2 cellular contexts compared by ENCODE assay signal in genomic region chr1:40929145-40929544, GRCh38.
TF ChIP-seq lines count a peak whose summit lies in the region.

No MANE protein-coding gene starts in this region.

TF ChIP-seq in IMR-90, 13 proteins besides CTCF, POLR2A, EP300 and RAD21:
- no peak for TF ChIP-seq CHD1 (IDR thresholded peaks at IDR 0.05; ENCODE audit: low read depth, low read length)
- 0 out of 2 replicates have a peak, but pooled peaks have one; percentile 32 for TF ChIP-seq FOS (IDR thresholded peaks at IDR 0.05; ENCODE audit: low read depth, low read length)
TF ChIP-seq in IMR-90: peak in this region for 1.

TF ChIP-seq in K562, 482 proteins besides CTCF, POLR2A, EP300 and RAD21:
- TF ChIP-seq FOSL1 (tag; conservative IDR thresholded peaks at IDR 0.05) (peak; percentile 48; the same call in 1 of the 2 replicates), KLF10 (CRISPR knock-in tag; IDR thresholded peaks at IDR 0.05) (no peak), JUND (IDR thresholded peaks at IDR 0.05; ENCODE audit: borderline replicate concordance, low read depth, low read length) (peak; percentile 39; the same call in 1 of the 2 replicates), JUND (tag; IDR thresholded peaks at IDR 0.05; ENCODE audit: borderline replicate concordance, low read depth, low read length) (0 out of 3 replicates have a peak, but pooled peaks have one; percentile 39), HDAC1 (IDR thresholded peaks at IDR 0.05) (no peak), RFX5 (IDR thresholded peaks at IDR 0.05; ENCODE audit: low read depth, low read length) (no peak), ATF3 (IDR thresholded peaks at IDR 0.05) (peak; percentile 84), ATF3 (CRISPR knock-in tag; conservative IDR thresholded peaks at IDR 0.05) (no peak), PKNOX1 (IDR thresholded peaks at IDR 0.05) (no peak), MITF (IDR thresholded peaks at IDR 0.05) (no peak), MAX (CRISPR knock-in tag; IDR thresholded peaks at IDR 0.05) (no peak), JUN (IDR thresholded peaks at IDR 0.05; ENCODE audit: borderline replicate concordance, low read depth, low read length) (peak; percentile 55; the same call in 1 of the 2 replicates), JUN (CRISPR knock-in tag; IDR thresholded peaks at IDR 0.05; ENCODE audit: borderline replicate concordance) (no peak), ZNF586 (CRISPR knock-in tag; conservative IDR thresholded peaks at IDR 0.05) (no peak), KDM4B (IDR thresholded peaks at IDR 0.05; ENCODE audit: borderline replicate concordance in 2 of 2, low read depth in 1 of 2) (no peak), POLR3A (IDR thresholded peaks at IDR 0.05; ENCODE audit: borderline replicate concordance, extremely low read depth, insufficient read depth, insufficient read length) (peak; percentile 10), ZNF766 (CRISPR knock-in tag; conservative IDR thresholded peaks at IDR 0.05) (no peak), DACH1 (IDR thresholded peaks at IDR 0.05; ENCODE audit: partially characterized antibody) (no peak), LARP7 (IDR thresholded peaks at IDR 0.05) (no peak), ETV1 (tag; conservative IDR thresholded peaks at IDR 0.05; ENCODE audit: low read depth) (no peak)
TF ChIP-seq in K562: peak in this region for 5.
